In genomic region chr7:135768990-135769389, GRCh38 we compare ENCODE assay signal across 2 cellular contexts.
TF ChIP-seq lines count a peak whose summit lies in the region.

No MANE protein-coding gene starts in this region.

TF ChIP-seq in liver, 16 proteins besides CTCF, POLR2A, EP300 and RAD21 (continued from another document):
- TF ChIP-seq GABPA (IDR thresholded peaks at IDR 0.05 in 1 of 2, conservative IDR thresholded peaks at IDR 0.05 in 1 of 2) (no peak), JUND (IDR thresholded peaks at IDR 0.05) (no peak), HNF4G (IDR thresholded peaks at IDR 0.05) (no peak), SP1 (IDR thresholded peaks at IDR 0.05) (peak; percentile 58), FOXA2 (IDR thresholded peaks at IDR 0.05) (no peak), ATF3 (IDR thresholded peaks at IDR 0.05) (no peak)
- TF ChIP-seq, protein P1, sequence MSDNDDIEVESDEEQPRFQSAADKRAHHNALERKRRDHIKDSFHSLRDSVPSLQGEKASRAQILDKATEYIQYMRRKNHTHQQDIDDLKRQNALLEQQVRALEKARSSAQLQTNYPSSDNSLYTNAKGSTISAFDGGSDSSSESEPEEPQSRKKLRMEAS (IDR thresholded peaks at IDR 0.05): no peak

TF ChIP-seq in HepG2, 621 proteins besides CTCF, POLR2A, EP300 and RAD21 (continued from another document):
- no peak for TF ChIP-seq MZF1 (CRISPR knock-in tag; IDR thresholded peaks at IDR 0.05; ENCODE audit: borderline replicate concordance)
- no peak for TF ChIP-seq SMARCE1 (IDR thresholded peaks at IDR 0.05; ENCODE audit: borderline replicate concordance)
- no peak for TF ChIP-seq KDM6A (CRISPR knock-in tag; IDR thresholded peaks at IDR 0.05; ENCODE audit: low read depth)
- no peak for TF ChIP-seq ZNF331 (CRISPR knock-in tag; IDR thresholded peaks at IDR 0.05)
- TF ChIP-seq ZMYM3 (CRISPR knock-in tag; IDR thresholded peaks at IDR 0.05): no peak
